In the genomic region with DNA sequence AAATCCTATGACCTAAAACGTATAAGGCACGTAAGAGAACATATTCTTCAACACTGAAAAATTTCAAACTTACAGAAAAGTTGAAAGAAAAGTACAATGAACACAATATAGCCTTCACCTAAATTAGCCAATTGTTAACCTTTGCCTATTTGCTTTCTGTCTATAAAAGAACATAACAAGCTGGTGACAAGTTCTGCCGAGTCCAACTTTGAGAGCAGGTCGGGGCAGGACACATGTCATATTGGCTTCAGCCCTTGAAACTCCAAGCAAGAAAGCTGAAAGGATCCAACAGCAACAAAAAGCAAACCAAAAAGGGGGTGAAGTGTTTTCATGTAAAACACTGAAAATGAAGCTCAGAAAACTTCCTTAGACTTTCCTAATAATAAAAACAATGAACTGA, we compare ENCODE assay signal across 14 cellular contexts. TPM values are rescaled to one million over a fixed set of nuclear protein-coding genes. Genes with fewer than 3 reads are reported as not detected.
DNase-seq lines count a peak whose midpoint lies in the region; ATAC-seq and TF ChIP-seq lines count a peak whose summit lies in the region.
"Had no signal": no experiment of that assay in that cellular context is flagged by ENCODE, and none has a peak within 500 bp of the region (broad histone marks: within the 10 kb centered on the region; RNA-seq: fewer than 3 reads in every experiment).

No MANE protein-coding gene starts in this region.

- no peak for ATAC-seq in CD4-positive, alpha-beta T cell (ENCODE audit: poor library complexity)
- ATAC-seq in left colon (peak; percentile 83), HG03196 (IDR thresholded peaks at IDR 0.05; ENCODE audit: unreplicated experiment) (no peak)

- no peaks in the 10 kb centered on the region for H3K9me3 Mint-ChIP-seq in CD4-positive, alpha-beta T cell

- peak overlapping the region; percentile 73 for H3K27ac Mint-ChIP-seq in CD4-positive, alpha-beta T cell

- no peaks in the 10 kb centered on the region for H3K9me3 ChIP-seq in CD4-positive, alpha-beta T cell (ENCODE audit: control insufficient read depth, low read length)
- H3K9me3 ChIP-seq in prostate gland (no peaks in the 10 kb centered on the region), tibial nerve (no peaks in the 10 kb centered on the region)

- no peak overlapping the region for H3K4me3 Mint-ChIP-seq in CD4-positive, alpha-beta T cell

- peaks cover 87% of the 10 kb centered on the region for H3K36me3 Mint-ChIP-seq in CD4-positive, alpha-beta T cell (ENCODE audit: low read depth)

- intact Hi-C loops in CD4-positive, alpha-beta T cell (cut with DNase I, micrococcal nuclease), result no loop called here
- intact Hi-C loops in left colon (cut with DNase I, micrococcal nuclease), result no loop called here
- intact Hi-C loops in prostate gland (cut with DNase I), result no loop called here

- H3K36me3 ChIP-seq in prostate gland (peaks cover 0 to 4% of the 10 kb centered on the region in 2 donors), tibial nerve (peaks cover 0 to 70% (median 0%) of the 10 kb centered on the region in 3 donors)

- CTCF ChIA-PET in CD4-positive, alpha-beta T cell (lab: Charles Lee), result interaction anchor here (1.2 to 2.7 kb wide), 4 partner anchors 18 to 112 kb away, joined by 3 to 8 read pairs (median 4); partner anchors contain the start of gene CIB2

- H3K27ac ChIP-seq in CD4-positive, alpha-beta T cell (ENCODE audit: low read depth, low read length), result no peak overlapping the region
- H3K27ac ChIP-seq in prostate gland (peak overlapping the region; percentile 55 to 72), tibial nerve (peak overlapping the region in 2 of 4 donors; percentile 58 to 60)
- H3K27ac ChIP-seq: C4-2B, GM23248 had no signal

- TF ChIP-seq POLR2A in prostate gland (IDR thresholded peaks at IDR 0.05), result no peak
- TF ChIP-seq POLR2A in tibial nerve (IDR thresholded peaks at IDR 0.05), result no peak

- no peak for TF ChIP-seq EP300 in tibial nerve (IDR thresholded peaks at IDR 0.05)

- POLR2A ChIA-PET in CD4-positive, alpha-beta T cell (lab: Charles Lee), result interaction anchor here (0.8 to 2.1 kb wide), 4 partner anchors 15 to 90 kb away, joined by 3 to 11 read pairs (median 4); no protein-coding TSS in a partner anchor

- no peaks in the 10 kb centered on the region for H3K27me3 Mint-ChIP-seq in CD4-positive, alpha-beta T cell

- TF ChIP-seq CTCF in CD4-positive, alpha-beta T cell (IDR thresholded peaks at IDR 0.05), result no peak
- TF ChIP-seq CTCF in LNCaP clone FGC (IDR thresholded peaks at IDR 0.05; ENCODE audit: control insufficient read depth, extremely low read depth, insufficient read depth) (no peak), prostate gland (IDR thresholded peaks at IDR 0.05) (no peak), tibial nerve (IDR thresholded peaks at IDR 0.05) (no peak)

- 34% methylated on average over 4 of the region's 4 CpGs for WGBS in prostate gland
- 60% methylated on average over 4 of the region's 4 CpGs for WGBS in tibial nerve, 2 donors

- H3K4me3 ChIP-seq in LNCaP clone FGC (ENCODE audit: low read depth, low read length) (no peak overlapping the region), prostate gland (no peak overlapping the region), tibial nerve (no peak overlapping the region)
- H3K4me3 ChIP-seq: GM23248 had no signal

- H3K27me3 ChIP-seq in CD4-positive, alpha-beta T cell (ENCODE audit: control insufficient read depth, insufficient read depth, low read length), result no peaks in the 10 kb centered on the region
- H3K27me3 ChIP-seq in prostate gland (replicated peaks; ENCODE audit: insufficient read depth) (no peaks in the 10 kb centered on the region), tibial nerve (no peaks in the 10 kb centered on the region)

- DNase-seq in CD4-positive, alpha-beta T cell, result no peak
- DNase-seq in LNCaP clone FGC (ENCODE audit: low read depth) (peak; percentile 52), left colon (no peak), prostate gland (ENCODE audit: low spot score) (peak; percentile 73), tibial nerve (ENCODE audit: low spot score in 2 of 2) (no peak), NCI-H187 (lab: John Stamatoyannopoulos, UW) (no peak)
- DNase-seq: activated CD4-positive, alpha-beta T cell treated with anti-CD3 and anti-CD28 coated beads for 48 hours; cortex of kidney; GM23248; islet precursor cell; NCI-H187 treated with DMSO at 0.1 percent for 48 hours; NCI-H510A treated with DMSO at 0.1 percent for 48 hours had no signal

- H3K4me1 Mint-ChIP-seq in CD4-positive, alpha-beta T cell (ENCODE audit: low read depth), result peaks cover 33% of the 10 kb centered on the region

- peaks cover 19% of the 10 kb centered on the region for H3K4me1 ChIP-seq in prostate gland (replicated peaks)
- peaks cover 0 to 19% (median 5%) of the 10 kb centered on the region in 4 donors for H3K4me1 ChIP-seq in tibial nerve

RNA-seq across cellular contexts. Expression of gene TBC1D2B, which starts 59.1 kb away (rescaled TPM):
- 10 to 100 TPM; 89.3 to 97.6 TPM for total RNA-seq in CD4-positive, alpha-beta T cell
- total RNA-seq in left colon, result 10 to 100 TPM; 41.3 to 63.5 TPM
- 10 to 100 TPM; 21.5 to 49.5 TPM for total RNA-seq in prostate gland
- total RNA-seq in tibial nerve, result 100 to 1,000 TPM in 2 of 4 donors, 10 to 100 TPM in 2; 64.5 to 127 (median 94.5) TPM

Comparison
In these comparisons a context has a peak if more than half of its experiments do, and no peak if none do; other contexts are left out.
1. DNase-seq: peak in LNCaP clone FGC (single experiment) and prostate gland (single experiment); none in CD4-positive, alpha-beta T cell (0 of 10), left colon (0 of 2), tibial nerve (0 of 2) and NCI-H187 (0 of 2).